19 cellular contexts compared by ENCODE assay signal in genomic region chr17:62057696-62058095, GRCh38. TPM values are rescaled to one million over a fixed set of nuclear protein-coding genes. Genes with fewer than 3 reads are reported as not detected.
DNase-seq lines count a peak whose midpoint lies in the region; ATAC-seq and TF ChIP-seq lines count a peak whose summit lies in the region.
"Had no signal": no experiment of that assay in that cellular context is flagged by ENCODE, and none has a peak within 500 bp of the region (broad histone marks: within the 10 kb centered on the region; RNA-seq: fewer than 3 reads in every experiment).

No MANE protein-coding gene starts in this region.

- no peak overlapping the region for H3K9ac ChIP-seq in IMR-90 (ENCODE audit: low read depth, low read length)

- H3K4me1 ChIP-seq in CD4-positive, CD25-positive, alpha-beta regulatory T cell (ENCODE audit: control insufficient read depth, insufficient read depth, low read length, poor library complexity, severe bottlenecking): peaks cover 45% of the 10 kb centered on the region
- H3K4me1 ChIP-seq in IMR-90 (ENCODE audit: control insufficient read depth, insufficient read depth, low read length): peaks cover 8% of the 10 kb centered on the region

- H2AFZ ChIP-seq in IMR-90 (replicated peaks; ENCODE audit: low read length, poor library complexity): no peak overlapping the region

- peak overlapping the region in 2 of 3 donors; percentile 42 to 75 for H3K27ac Mint-ChIP-seq in CD4-positive, CD25-positive, alpha-beta regulatory T cell
- H3K27ac Mint-ChIP-seq in nephron: peak overlapping the region; percentile 63 to 73 (median 69)
- H3K27ac Mint-ChIP-seq: T-helper 2 cell treated with Interferon-gamma antibody and Interleukin-4, amounts not matched to agents 5 μg/mL and 100 μg/mL, for 36 hours; WTC11 had no signal

- no peak overlapping the region for H3K18ac ChIP-seq in IMR-90 (ENCODE audit: low read depth, low read length)

- POLR2A ChIA-PET in IMR-90 (lab: Charles Lee; ENCODE audit: unreplicated experiment): no interaction called here

- dilution Hi-C loops in IMR-90 (cut with HindIII; ENCODE audit: low sequenced_read_pairs, unreplicated experiment): no loop called here

- H3K9me3 ChIP-seq in CD4-positive, CD25-positive, alpha-beta regulatory T cell (ENCODE audit: control insufficient read depth in 2 of 2, low read length in 2 of 2): no peaks in the 10 kb centered on the region
- no peaks in the 10 kb centered on the region for H3K9me3 ChIP-seq in IMR-90 (ENCODE audit: control insufficient read depth, insufficient read depth, low read length)
- H3K9me3 ChIP-seq: SJSA1, suprapubic skin had no signal

- H3K4me3 ChIP-seq in CD4-positive, CD25-positive, alpha-beta regulatory T cell (ENCODE audit: low read depth, low read length): no peak overlapping the region
- H3K4me3 ChIP-seq in IMR-90 (ENCODE audit: insufficient read depth, low read depth, low read length): no peak overlapping the region
- H3K4me3 ChIP-seq: K562, SJSA1, suprapubic skin had no signal

- no peak for TF ChIP-seq RAD21 in IMR-90 (IDR thresholded peaks at IDR 0.05; ENCODE audit: low read length)

- TF ChIP-seq CTCF in IMR-90 (conservative IDR thresholded peaks at IDR 0.05; ENCODE audit: low read depth, low read length) (no peak), nephron (IDR thresholded peaks at IDR 0.05; ENCODE audit: unreplicated experiment in 3 of 3) (no peak)

- peaks cover 22% of the 10 kb centered on the region for H3K36me3 Mint-ChIP-seq in CD4-positive, CD25-positive, alpha-beta regulatory T cell
- H3K36me3 Mint-ChIP-seq in nephron (ENCODE audit: low read depth): peaks cover 40% of the 10 kb centered on the region

- H2BK15ac ChIP-seq in IMR-90 (ENCODE audit: low read depth, low read length): no peak overlapping the region

- H3K14ac ChIP-seq in IMR-90 (replicated peaks; ENCODE audit: low read depth, low read length): no peak overlapping the region

- H3K79me1 ChIP-seq in IMR-90 (ENCODE audit: low read depth in 1 of 2, low read length in 2 of 2): peaks cover 7 to 56% of the 10 kb centered on the region in 2 experiments; a peak in 3 of 4 replicates

- no CpG with 5 or more reads among the region's 1 CpG for WGBS in IMR-90 (ENCODE audit: extremely low coverage in 2 of 2, insufficient read length in 1 of 2), 2 experiments

- no peak overlapping the region for H2BK20ac ChIP-seq in IMR-90 (ENCODE audit: low read depth, low read length)

- H3K27ac ChIP-seq in CD4-positive, CD25-positive, alpha-beta regulatory T cell (ENCODE audit: insufficient read depth, low read length, poor library complexity, severe bottlenecking): no peak overlapping the region
- no peak overlapping the region for H3K27ac ChIP-seq in IMR-90 (ENCODE audit: insufficient read depth, low read length)
- H3K27ac ChIP-seq: SJSA1, suprapubic skin had no signal

- peaks cover 85% of the 10 kb centered on the region for H4K20me1 ChIP-seq in IMR-90 (ENCODE audit: insufficient read depth, low read length)

- H2BK5ac ChIP-seq in IMR-90 (ENCODE audit: low read depth, low read length, poor library complexity, severe bottlenecking): no peak overlapping the region

- no peak overlapping the region for H2AK9ac ChIP-seq in IMR-90 (replicated peaks; ENCODE audit: low read depth, low read length, poor library complexity)

- DNase-seq in CD4-positive, CD25-positive, alpha-beta regulatory T cell: no peak
- DNase-seq in IMR-90 (peak; percentile 35), dedifferentiated amniotic fluid mesenchymal stem cell (ENCODE audit: extremely low spot score) (peak; percentile 23), SHP77 treated with DMSO at 0.1 percent for 48 hours (lab: John Stamatoyannopoulos, UW) (no peak), HK-2 (ENCODE audit: unreplicated experiment) (no peak)
- DNase-seq: activated CD4-positive, alpha-beta T cell treated with anti-CD3 and anti-CD28 coated beads, Interleukin-2, amount 50 U/mL, for 4 hours; activated gamma-delta T cell treated with Interleukin-2 at 50 U/mL for 16 hours; activated T-cell treated with anti-CD3 and anti-CD28 coated beads for 4 hours; aorta; NCI-H2227 treated with DMSO at 0.1 percent for 48 hours had no signal

- H2AK5ac ChIP-seq in IMR-90 (ENCODE audit: low read depth, low read length): no peak overlapping the region

- H3K4me3 Mint-ChIP-seq in CD4-positive, CD25-positive, alpha-beta regulatory T cell: peak overlapping the region in 2 of 4 donors; percentile 15 to 36
- H3K4me3 Mint-ChIP-seq in nephron: peak overlapping the region in 2 of 3 experiments; percentile 6 to 26
- H3K4me3 Mint-ChIP-seq: T-helper 2 cell treated with Interferon-gamma antibody and Interleukin-4, amounts not matched to agents 5 μg/mL and 100 μg/mL, for 36 hours; WTC11 had no signal

- no peaks in the 10 kb centered on the region for H3K9me3 Mint-ChIP-seq in CD4-positive, CD25-positive, alpha-beta regulatory T cell
- no peaks in the 10 kb centered on the region for H3K9me3 Mint-ChIP-seq in nephron
- H3K9me3 Mint-ChIP-seq: T-helper 2 cell treated with Interferon-gamma antibody and Interleukin-4, amounts not matched to agents 5 μg/mL and 100 μg/mL, for 36 hours; WTC11 had no signal

- no peaks in the 10 kb centered on the region for H3K27me3 Mint-ChIP-seq in CD4-positive, CD25-positive, alpha-beta regulatory T cell
- H3K27me3 Mint-ChIP-seq in nephron (ENCODE audit: low read depth): no peaks in the 10 kb centered on the region

- ATAC-seq in CD4-positive, CD25-positive, alpha-beta regulatory T cell (ENCODE audit: low read depth in 2 of 2): no peak
- ATAC-seq in IMR-90 (ENCODE audit: low read depth) (peak; percentile 30; the same call in 1 of the 2 replicates), HG02588 (IDR thresholded peaks at IDR 0.05; ENCODE audit: unreplicated experiment) (no peak), HG03108 (IDR thresholded peaks at IDR 0.05; ENCODE audit: unreplicated experiment) (no peak)
- ATAC-seq: K562, Panc1, WTC11 had no signal

- H4K5ac ChIP-seq in IMR-90 (ENCODE audit: low read depth, low read length): no peak overlapping the region

- no peak overlapping the region for H2BK120ac ChIP-seq in IMR-90 (ENCODE audit: low read depth, low read length)

- no peak overlapping the region for H3K4ac ChIP-seq in IMR-90 (ENCODE audit: low read depth, low read length)

- intact Hi-C loops in IMR-90 (cut with micrococcal nuclease): no loop called here

- in situ Hi-C loops in IMR-90 (cut with MboI; ENCODE audit: low sequenced_read_pairs): loop anchor here (25.0 kb wide), 1 partner anchor 420 kb away; no protein-coding TSS in a partner anchor

- TF ChIP-seq POLR2A in IMR-90 (IDR thresholded peaks at IDR 0.05; ENCODE audit: low read depth, low read length): no peak

- peaks cover 6% of the 10 kb centered on the region for H3K9me1 ChIP-seq in IMR-90 (ENCODE audit: insufficient read depth, low read length)

- H4K8ac ChIP-seq in IMR-90 (ENCODE audit: low read depth in 2 of 2, low read length in 2 of 2): no peak overlapping the region

- H3K23ac ChIP-seq in IMR-90 (ENCODE audit: low read depth, low read length): no peak overlapping the region

- H4K91ac ChIP-seq in IMR-90 (ENCODE audit: insufficient read depth, low read depth, low read length): no peak overlapping the region

- H3K27me3 ChIP-seq in CD4-positive, CD25-positive, alpha-beta regulatory T cell (ENCODE audit: control insufficient read depth, insufficient read depth, low read length): no peaks in the 10 kb centered on the region
- no peaks in the 10 kb centered on the region for H3K27me3 ChIP-seq in IMR-90 (ENCODE audit: control insufficient read depth, insufficient read depth, low read length)
- H3K27me3 ChIP-seq: SJSA1, suprapubic skin had no signal

- peaks cover 28 to 81% (median 60%) of the 10 kb centered on the region in 4 donors for H3K4me1 Mint-ChIP-seq in CD4-positive, CD25-positive, alpha-beta regulatory T cell
- H3K4me1 Mint-ChIP-seq in nephron: peaks cover 58% of the 10 kb centered on the region

- CTCF ChIA-PET in IMR-90 (lab: Yijun Ruan, JAX): no interaction called here

- H3K56ac ChIP-seq in IMR-90 (ENCODE audit: extremely low read depth, insufficient read depth, low read length): no peak overlapping the region

- peak overlapping the region; percentile 50; the same call in 1 of the 2 replicates for H3K4me2 ChIP-seq in IMR-90 (ENCODE audit: low read depth, low read length)

- H3K36me3 ChIP-seq in CD4-positive, CD25-positive, alpha-beta regulatory T cell (ENCODE audit: control insufficient read depth, insufficient read depth, low read length): peaks cover 41% of the 10 kb centered on the region
- H3K36me3 ChIP-seq in IMR-90 (ENCODE audit: control insufficient read depth, insufficient read depth, low read length): peaks cover 15% of the 10 kb centered on the region

- no TSS peak for BruUV-seq in IMR-90 (replicated peaks; lab: Mats Ljungman, UMichigan)

TF ChIP-seq in IMR-90, 13 proteins besides CTCF, POLR2A, EP300 and RAD21 (continues in another document):
- no peak for TF ChIP-seq FOS (IDR thresholded peaks at IDR 0.05; ENCODE audit: low read depth, low read length)
- no peak for TF ChIP-seq MAZ (IDR thresholded peaks at IDR 0.05; ENCODE audit: borderline replicate concordance, low read depth, low read length)
- TF ChIP-seq RCOR1 (IDR thresholded peaks at IDR 0.05; ENCODE audit: insufficient replicate concordance, low read length): no peak
- no peak for TF ChIP-seq MXI1 (IDR thresholded peaks at IDR 0.05; ENCODE audit: borderline replicate concordance, low read depth, low read length)
- TF ChIP-seq BHLHE40 (IDR thresholded peaks at IDR 0.05; ENCODE audit: low read depth, low read length): no peak
- no peak for TF ChIP-seq NFE2L2 (IDR thresholded peaks at IDR 0.05; ENCODE audit: low read depth, low read length)
- TF ChIP-seq CHD1 (IDR thresholded peaks at IDR 0.05; ENCODE audit: low read depth, low read length): no peak
- TF ChIP-seq MAFK (IDR thresholded peaks at IDR 0.05; ENCODE audit: low read depth, low read length): no peak
- TF ChIP-seq ELK1 (IDR thresholded peaks at IDR 0.05; ENCODE audit: borderline replicate concordance, low read depth, low read length): no peak

RNA-seq across cellular contexts. Expression of gene MED13, which starts 7.4 kb away (rescaled TPM):
- total RNA-seq in CD4-positive, CD25-positive, alpha-beta regulatory T cell: 107 TPM
- polyA plus RNA-seq in CD4-positive, CD25-positive, alpha-beta regulatory T cell: 1 to 10 TPM; 3.9 to 6.2 (median 5.2) TPM
- total RNA-seq in IMR-90 (2012; rRNA removed): 51.1 and 67.2 TPM in 2 replicates
- 7.1 and 9.7 TPM in 2 replicates for polyA plus RNA-seq in IMR-90 (2012; rRNA removed)
- polyA plus RNA-seq in IMR-90 (2012; cell fraction: cytosol; rRNA removed): 1.5 and 3.2 TPM in 2 replicates
- 2.9 and 17.1 TPM in 2 replicates for polyA plus RNA-seq in IMR-90 (2012; cell fraction: nucleus; rRNA removed; ENCODE audit: low replicate concordance)

Comparison
In these comparisons a context has a peak if more than half of its experiments do, and no peak if none do; other contexts are left out.
1. DNase-seq: peak in IMR-90 (single experiment) and dedifferentiated amniotic fluid mesenchymal stem cell (single experiment); none in CD4-positive, CD25-positive, alpha-beta regulatory T cell (0 of 3), SHP77 treated with DMSO at 0.1 percent for 48 hours (single experiment) and HK-2 (single experiment).